Comparison of ENCODE assay signal across 6 cellular contexts in the genomic region with DNA sequence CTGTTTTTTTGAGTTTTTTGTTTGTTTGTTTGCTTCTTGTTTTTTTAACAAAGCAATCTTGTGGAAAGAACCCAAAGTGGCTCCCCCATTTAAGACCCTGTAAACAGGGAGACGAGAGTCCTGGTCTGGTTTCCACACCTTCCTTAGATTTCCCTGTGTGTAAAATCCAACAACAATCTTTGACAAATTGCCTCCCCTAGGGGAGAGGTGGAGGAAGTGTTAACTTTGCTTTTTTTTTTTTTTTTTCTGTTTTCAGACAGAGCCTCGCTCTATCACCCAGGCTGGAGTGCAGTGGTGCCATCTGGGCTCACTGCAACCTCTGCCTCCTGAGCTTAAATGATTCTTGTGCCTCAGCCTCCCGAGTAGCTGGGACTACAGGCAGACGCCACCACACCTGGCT.
DNase-seq lines count a peak whose midpoint lies in the region; FAIRE-seq and TF ChIP-seq lines count a peak whose summit lies in the region.
"Not testable (repeated sequence)": the region's sequence is repeated elsewhere in the genome, so short reads cannot be mapped to it uniquely, and the experiment has no call there.

No MANE protein-coding gene starts in this region.

- peaks cover 45 to 53% of the 10 kb centered on the region in 2 experiments for H3K4me1 Mint-ChIP-seq in H9
- H3K4me1 Mint-ChIP-seq in neural progenitor cell = not testable (repeated sequence)

- not testable (repeated sequence) for H3K18ac ChIP-seq in H9 (ENCODE audit: insufficient read length, low read depth, low read length); H1 (ENCODE audit: extremely low read depth, low read length)

- not testable (repeated sequence) for TF ChIP-seq EP300 in H1 (IDR thresholded peaks at IDR 0.05; ENCODE audit: borderline replicate concordance in 1 of 2, low read depth in 2 of 2, low read length in 2 of 2)

- H3K9ac ChIP-seq in H9 (ENCODE audit: extremely low read depth, insufficient read length, low read length); H1 (replicated peaks in 1 of 4; ENCODE audit: extremely low read depth in 1 of 4, low read depth in 3 of 4, low read length in 3 of 4); neural progenitor cell: not testable (repeated sequence)

- DNase-seq in D721Med (ENCODE audit: insufficient read length, low spot score); H9; WERI-Rb-1; H1 (ENCODE audit: low read depth in 1 of 2, low spot score in 2 of 2); hepatocyte (ENCODE audit: low spot score); neural progenitor cell (ENCODE audit: low spot score): not testable (repeated sequence)

- POLR2A ChIA-PET in H1 (lab: Charles Lee; ENCODE audit: partially characterized antibody) = not testable (repeated sequence)

- H3K27me3 Mint-ChIP-seq in H9 (ENCODE audit: low read depth); neural progenitor cell (ENCODE audit: insufficient read depth, low read depth): not testable (repeated sequence)

- FAIRE-seq in D721Med (lab: Jason Lieb, UNC); H1 (lab: Jason Lieb, UNC): not testable (repeated sequence)

- H3K27ac Mint-ChIP-seq in H9, neural progenitor cell: not testable (repeated sequence)

- not testable (repeated sequence) for H3K23me2 ChIP-seq in H9 (ENCODE audit: insufficient read length, low read depth, low read length, poor library complexity, severe bottlenecking); H1 (ENCODE audit: low read depth, low read length)

- H2BK20ac ChIP-seq in H9 (ENCODE audit: low read depth, low read length, poor library complexity, severe bottlenecking); H1 (ENCODE audit: low read length): not testable (repeated sequence)

- TF ChIP-seq RAD21 in H1 (IDR thresholded peaks at IDR 0.05 in 1 of 2, conservative IDR thresholded peaks at IDR 0.05 in 1 of 2; ENCODE audit: low read depth in 2 of 2, low read length in 2 of 2) = peak; percentile 32 to 34; a peak in 3 of 4 replicates

- not testable (repeated sequence) for H3K27me3 ChIP-seq in H9 (ENCODE audit: insufficient read depth, low read length); WERI-Rb-1 (ENCODE audit: insufficient read depth, low read depth, severe bottlenecking); H1 (replicated peaks in 1 of 4; ENCODE audit: control insufficient read depth in 3 of 4, extremely low read depth in 1 of 4, insufficient read depth in 3 of 4, low read length in 3 of 4); hepatocyte; neural progenitor cell

- not testable (repeated sequence) for H3K9me2 ChIP-seq in hepatocyte (replicated peaks; ENCODE audit: insufficient read depth)

- not testable (repeated sequence) for H4K8ac ChIP-seq in H9 (replicated peaks; ENCODE audit: insufficient read length, low read depth, low read length); H1 (ENCODE audit: extremely low read depth, insufficient read depth, low read length)

- H3F3A ChIP-seq in neural progenitor cell (ENCODE audit: low read depth) = not testable (repeated sequence)

- not testable (repeated sequence) for H3K36me3 ChIP-seq in WERI-Rb-1; H1 (ENCODE audit: control insufficient read depth in 2 of 4, insufficient read depth in 4 of 4, low read length in 3 of 4); hepatocyte (replicated peaks; ENCODE audit: insufficient read depth, low read depth); neural progenitor cell

- not testable (repeated sequence) for H2AFZ ChIP-seq in H9 (ENCODE audit: low read length); H1 (ENCODE audit: low read length); hepatocyte; neural progenitor cell (replicated peaks)

- H2BK15ac ChIP-seq in H9 (ENCODE audit: low read depth, low read length); H1 (ENCODE audit: low read length): not testable (repeated sequence)

- CTCF ChIA-PET in H1 (lab: Charles Lee; ENCODE audit: partially characterized antibody) = interaction anchor here (0.6 to 1.4 kb wide), 6 partner anchors 13 to 178 kb away, joined by 3 to 5 read pairs (median 4); no protein-coding TSS in a partner anchor

- H4K91ac ChIP-seq in H9 (ENCODE audit: insufficient read length, low read depth, low read length); H1 (replicated peaks; ENCODE audit: insufficient read length, low read length): not testable (repeated sequence)

- H3K14ac ChIP-seq in H9 (ENCODE audit: insufficient read depth, low read length); H1 (ENCODE audit: insufficient read length): not testable (repeated sequence)

- not testable (repeated sequence) for H2AK5ac ChIP-seq in H9 (ENCODE audit: insufficient read length, low read length); H1 (ENCODE audit: low read depth, low read length)

- not testable (repeated sequence) for H3K56ac ChIP-seq in H9 (ENCODE audit: insufficient read length, low read depth, low read length); H1 (replicated peaks; ENCODE audit: insufficient read length, low read depth, low read length)

- H2BK12ac ChIP-seq in H9 (ENCODE audit: insufficient read length, low read depth, low read length); H1 (ENCODE audit: low read depth, low read length): not testable (repeated sequence)

- H4K20me1 ChIP-seq in H9 (ENCODE audit: control insufficient read depth, insufficient read depth, insufficient read length); H1 (replicated peaks in 1 of 2; ENCODE audit: control insufficient read depth in 1 of 2, insufficient read depth in 2 of 2, low read length in 2 of 2); hepatocyte (ENCODE audit: insufficient read depth, poor library complexity, severe bottlenecking); neural progenitor cell (ENCODE audit: low read depth): not testable (repeated sequence)

- H3K23ac ChIP-seq in H9 (ENCODE audit: insufficient read length, low read depth, low read length); H1 (ENCODE audit: insufficient read length): not testable (repeated sequence)

- no CpG with 5 or more reads among the region's 4 CpGs for WGBS in H9 (ENCODE audit: extremely low coverage, insufficient read length, low lambda C conversion rate)
- WGBS in H1 (ENCODE audit: extremely low coverage in 1 of 2, insufficient coverage in 1 of 2, insufficient read length in 1 of 2, insufficient replicate concordance in 2 of 2, low coverage in 1 of 2, low lambda C conversion rate in 2 of 2, missing lambda C conversion rate in 1 of 2), 2 experiments = 50% methylated on average over 2 of the region's 4 CpGs; no CpG with 5 or more reads in 1 of the 2 experiments
- WGBS in hepatocyte (ENCODE audit: low lambda C conversion rate, missing lambda C conversion rate) = 39% methylated on average over 4 of the region's 4 CpGs

- not testable (repeated sequence) for H2BK120ac ChIP-seq in H9 (ENCODE audit: low read depth, low read length, poor library complexity, severe bottlenecking); H1 (replicated peaks; ENCODE audit: low read depth, low read length)

- H2BK5ac ChIP-seq in H9 (ENCODE audit: insufficient read length, low read length); H1 (ENCODE audit: low read depth, low read length): not testable (repeated sequence)

- not testable (repeated sequence) for H4K5ac ChIP-seq in H9 (ENCODE audit: insufficient read length, low read depth, low read length); H1 (ENCODE audit: insufficient read length, low read depth, low read length)

- not testable (repeated sequence) for H3K4me2 ChIP-seq in H9 (ENCODE audit: insufficient read depth, insufficient read length, low read length); H1 (ENCODE audit: insufficient read depth in 1 of 2, low read depth in 2 of 2, low read length in 2 of 2); neural progenitor cell
- H3K4me2 ChIP-seq in hepatocyte = peak overlapping the region; percentile 37

- not testable (repeated sequence) for H3K4me3 Mint-ChIP-seq in H9, neural progenitor cell

- not testable (repeated sequence) for H3K4me3 ChIP-seq in WERI-Rb-1 (ENCODE audit: low read depth, low read length); H1 (ENCODE audit: extremely low read depth in 1 of 4, insufficient read depth in 2 of 4, low read depth in 3 of 4, low read length in 4 of 4); hepatocyte; neural progenitor cell

- TF ChIP-seq CTCF in D721Med (IDR thresholded peaks at IDR 0.05; ENCODE audit: insufficient read depth, missing control alignments) (peak; percentile 14), H9 (conservative IDR thresholded peaks at IDR 0.05) (peak; percentile 58), WERI-Rb-1 (IDR thresholded peaks at IDR 0.05; ENCODE audit: low read depth, low read length) (peak; percentile 29; the same call in 1 of the 2 replicates), H1 (IDR thresholded peaks at IDR 0.05; ENCODE audit: control extremely low read depth in 1 of 3, insufficient read depth in 1 of 3, low read depth in 1 of 3, low read length in 3 of 3) (peak in 2 of 3 experiments; percentile 14 to 28; a peak in 2 of 4 replicates), hepatocyte (IDR thresholded peaks at IDR 0.05; ENCODE audit: poor library complexity) (peak; percentile 13), neural progenitor cell (IDR thresholded peaks at IDR 0.05) (peak; percentile 39)

- H3K36me3 Mint-ChIP-seq in H9 (ENCODE audit: insufficient read depth in 1 of 3, low read depth in 3 of 3); neural progenitor cell: not testable (repeated sequence)

- not testable (repeated sequence) for H3K27ac ChIP-seq in H9 (ENCODE audit: insufficient read length, low read depth, low read length); WERI-Rb-1; H1 (ENCODE audit: low read depth, low read length); neural progenitor cell
- peak overlapping the region; percentile 52 for H3K27ac ChIP-seq in hepatocyte

- H3K4me1 ChIP-seq in H9 (ENCODE audit: insufficient read depth, low read length); hepatocyte (ENCODE audit: insufficient read depth); neural progenitor cell: not testable (repeated sequence)
- H3K4me1 ChIP-seq in H1 (replicated peaks in 1 of 4; ENCODE audit: control insufficient read depth in 3 of 4, insufficient read depth in 4 of 4, low read length in 3 of 4) = peaks cover 0 to 11% (median 10%) of the 10 kb centered on the region in 4 experiments

- H3K9me3 ChIP-seq in H9 (ENCODE audit: control insufficient read depth, low read depth, low read length); WERI-Rb-1 (ENCODE audit: severe bottlenecking); H1 (ENCODE audit: insufficient read depth in 2 of 2, low read depth in 1 of 2, low read length in 1 of 2); hepatocyte (ENCODE audit: low read depth); neural progenitor cell (ENCODE audit: low read depth): not testable (repeated sequence)

- H3T11ph ChIP-seq in H9 (ENCODE audit: low read length) = not testable (repeated sequence)

- not testable (repeated sequence) for H3K79me1 ChIP-seq in H9 (ENCODE audit: insufficient read depth, low read depth, low read length, poor library complexity, severe bottlenecking); H1 (ENCODE audit: low read depth, low read length)

- TF ChIP-seq POLR2A in H1 (IDR thresholded peaks at IDR 0.05; ENCODE audit: control extremely low read depth in 1 of 2, low read depth in 2 of 2, low read length in 2 of 2) = not testable (repeated sequence)

- not testable (repeated sequence) for H3K4ac ChIP-seq in H9 (ENCODE audit: low read depth, low read length); H1 (replicated peaks; ENCODE audit: insufficient read length, low read depth, low read length)

- H3K9me3 Mint-ChIP-seq in H9, neural progenitor cell: not testable (repeated sequence)

- H3K79me2 ChIP-seq in H9 (ENCODE audit: insufficient read depth, low read length); H1 (ENCODE audit: control insufficient read depth in 1 of 2, insufficient read depth in 2 of 2, low read length in 2 of 2); hepatocyte; neural progenitor cell (ENCODE audit: low read depth): not testable (repeated sequence)
